31 cellular contexts compared by ENCODE assay signal in genomic region chr5:179331591-179331990, GRCh38. TPM values are rescaled to one million over a fixed set of nuclear protein-coding genes. Genes with fewer than 3 reads are reported as not detected.
"Had no signal": no experiment of that assay in that cellular context is flagged by ENCODE, and none has a peak within 500 bp of the region (broad histone marks: within the 10 kb centered on the region; RNA-seq: fewer than 3 reads in every experiment).

No MANE protein-coding gene starts in this region.

- H3K9ac ChIP-seq: parathyroid adenoma had no signal

- H3K36me3 Mint-ChIP-seq: activated CD4-positive, alpha-beta memory T cell treated with anti-CD3 and anti-CD28 coated beads for 36 hours; activated naive CD4-positive, alpha-beta T cell treated with anti-CD3 and anti-CD28 coated beads, Interleukin-2, amount 10 ng/mL, durations not matched to agents 7 days and 5 days; activated naive CD8-positive, alpha-beta T cell treated with anti-CD3 and anti-CD28 coated beads, Interleukin-2, amount 10 ng/mL, durations not matched to agents 7 days and 5 days; immature natural killer cell; naive thymus-derived CD4-positive, alpha-beta T cell; stimulated activated naive B cell treated with anti-CD40 and anti-IgM and Interleukin-4, amounts not matched to agents 10 μg/mL and 1 μg/mL and 100 μg/mL, for 72 hours had no signal

- DNase-seq: activated CD4-positive, alpha-beta memory T cell treated with anti-CD3 and anti-CD28 coated beads for 36 hours; activated CD4-positive, alpha-beta T cell treated with anti-CD3 and anti-CD28 coated beads, Interleukin-2, amount 10 ng/mL, durations not matched to agents 24 days and 14 days; activated CD4-positive, CD25-positive, alpha-beta regulatory T cell treated with anti-CD3 and anti-CD28 coated beads, Interleukin-2, amount 50 U/mL, for 72 hours; activated CD8-positive, alpha-beta memory T cell treated with anti-CD3 and anti-CD28 coated beads, Interleukin-2, amount 50 U/mL, for 4 hours; activated effector memory CD4-positive, alpha-beta T cell treated with anti-CD3 and anti-CD28 coated beads, Interleukin-2, amount 50 U/mL, for 16 hours; activated naive CD4-positive, alpha-beta T cell treated with anti-CD3 and anti-CD28 coated beads, Interleukin-2, amount 10 ng/mL, durations not matched to agents 7 days and 5 days; activated naive CD8-positive, alpha-beta T cell treated with anti-CD3 and anti-CD28 coated beads, Interleukin-2, amount 10 ng/mL, durations not matched to agents 7 days and 5 days; activated T-cell treated with anti-CD3 and anti-CD28 coated beads, Interleukin-2, amount 50 U/mL, for 1 hour; amniotic stem cell; brain microvascular endothelial cell; caudate nucleus; foreskin fibroblast; head of caudate nucleus; hypothalamus; immature natural killer cell; naive thymus-derived CD4-positive, alpha-beta T cell; occipital lobe; psoas muscle; stimulated activated CD4-positive, alpha-beta T cell treated with anti-CD3 and anti-CD28 coated beads, Interleukin-15, amount 100 ng/mL, for 24 hours; stimulated activated CD4-positive, alpha-beta T cell treated with anti-CD3 and anti-CD28 coated beads, Interleukin-2, amount 100 ng/mL, for 24 hours; stimulated activated naive B cell treated with anti-CD40 and anti-IgM and Interleukin-4, amounts not matched to agents 10 μg/mL and 1 μg/mL and 100 μg/mL, for 72 hours; stomach; T-helper 2 cell; thyroid gland; upper lobe of right lung had no signal

- H3K27me3 Mint-ChIP-seq: activated CD4-positive, alpha-beta T cell treated with anti-CD3 and anti-CD28 coated beads, Interleukin-2, amount 10 ng/mL, durations not matched to agents 24 days and 14 days; activated naive CD8-positive, alpha-beta T cell treated with anti-CD3 and anti-CD28 coated beads, Interleukin-2, amount 10 ng/mL, durations not matched to agents 7 days and 5 days had no signal

- H2AFZ ChIP-seq: parathyroid adenoma had no signal

- H3K36me3 ChIP-seq: brain microvascular endothelial cell, left lung, stomach, thyroid gland, upper lobe of right lung had no signal

- H3K27me3 ChIP-seq: brain microvascular endothelial cell, thyroid gland, upper lobe of right lung had no signal

- H3K4me1 ChIP-seq: left lung, parathyroid adenoma, psoas muscle, thyroid gland, upper lobe of right lung had no signal

- H3K4me1 Mint-ChIP-seq: activated CD4-positive, alpha-beta T cell treated with anti-CD3 and anti-CD28 coated beads, Interleukin-2, amount 10 ng/mL, durations not matched to agents 24 days and 14 days; activated naive CD4-positive, alpha-beta T cell treated with anti-CD3 and anti-CD28 coated beads, Interleukin-2, amount 10 ng/mL, durations not matched to agents 7 days and 5 days; activated naive CD8-positive, alpha-beta T cell treated with anti-CD3 and anti-CD28 coated beads, Interleukin-2, amount 10 ng/mL, durations not matched to agents 7 days and 5 days; immature natural killer cell; naive thymus-derived CD4-positive, alpha-beta T cell; stimulated activated naive B cell treated with anti-CD40 and anti-IgM and Interleukin-4, amounts not matched to agents 10 μg/mL and 1 μg/mL and 100 μg/mL, for 72 hours had no signal

- H3K27ac ChIP-seq: brain microvascular endothelial cell, left lung, parathyroid adenoma, psoas muscle, stomach, thyroid gland, upper lobe of right lung had no signal

- H3K27ac Mint-ChIP-seq: activated CD4-positive, alpha-beta memory T cell treated with anti-CD3 and anti-CD28 coated beads for 36 hours; activated CD4-positive, alpha-beta T cell treated with anti-CD3 and anti-CD28 coated beads, Interleukin-2, amount 10 ng/mL, durations not matched to agents 24 days and 14 days; activated naive CD4-positive, alpha-beta T cell treated with anti-CD3 and anti-CD28 coated beads, Interleukin-2, amount 10 ng/mL, durations not matched to agents 7 days and 5 days; activated naive CD8-positive, alpha-beta T cell treated with anti-CD3 and anti-CD28 coated beads, Interleukin-2, amount 10 ng/mL, durations not matched to agents 7 days and 5 days; activated T-helper 1 cell treated with anti-CD3 and anti-CD28 coated beads, Interleukin-12 subunit alpha, Interleukin-12 subunit beta, Interleukin-2, Interleukin-4 antibody, amounts not matched to agents 30 ng/mL and 10 ng/mL and 1 ng/mL, durations not matched to agents 14 hours and 24 hours and 36 hours; immature natural killer cell; naive thymus-derived CD4-positive, alpha-beta T cell; stimulated activated naive B cell treated with anti-CD40 and anti-IgM and Interleukin-4, amounts not matched to agents 10 μg/mL and 1 μg/mL and 100 μg/mL, for 72 hours had no signal

- H3K4me3 Mint-ChIP-seq: activated CD4-positive, alpha-beta memory T cell treated with anti-CD3 and anti-CD28 coated beads for 36 hours; activated CD4-positive, alpha-beta T cell treated with anti-CD3 and anti-CD28 coated beads, Interleukin-2, amount 10 ng/mL, durations not matched to agents 24 days and 14 days; activated naive CD4-positive, alpha-beta T cell treated with anti-CD3 and anti-CD28 coated beads, Interleukin-2, amount 10 ng/mL, durations not matched to agents 7 days and 5 days; activated naive CD8-positive, alpha-beta T cell treated with anti-CD3 and anti-CD28 coated beads, Interleukin-2, amount 10 ng/mL, durations not matched to agents 7 days and 5 days; activated T-helper 1 cell treated with anti-CD3 and anti-CD28 coated beads, Interleukin-12 subunit alpha, Interleukin-12 subunit beta, Interleukin-2, Interleukin-4 antibody, amounts not matched to agents 30 ng/mL and 10 ng/mL and 1 ng/mL, durations not matched to agents 14 hours and 24 hours and 36 hours; immature natural killer cell; naive thymus-derived CD4-positive, alpha-beta T cell; stimulated activated naive B cell treated with anti-CD40 and anti-IgM and Interleukin-4, amounts not matched to agents 10 μg/mL and 1 μg/mL and 100 μg/mL, for 72 hours had no signal

- H3K9me3 ChIP-seq: left lung, psoas muscle, stomach, thyroid gland, upper lobe of right lung had no signal

- H3K9me3 Mint-ChIP-seq: activated CD4-positive, alpha-beta memory T cell treated with anti-CD3 and anti-CD28 coated beads for 36 hours; activated CD4-positive, alpha-beta T cell treated with anti-CD3 and anti-CD28 coated beads, Interleukin-2, amount 10 ng/mL, durations not matched to agents 24 days and 14 days; activated naive CD4-positive, alpha-beta T cell treated with anti-CD3 and anti-CD28 coated beads, Interleukin-2, amount 10 ng/mL, durations not matched to agents 7 days and 5 days; activated naive CD8-positive, alpha-beta T cell treated with anti-CD3 and anti-CD28 coated beads, Interleukin-2, amount 10 ng/mL, durations not matched to agents 7 days and 5 days; activated T-helper 1 cell treated with anti-CD3 and anti-CD28 coated beads, Interleukin-12 subunit alpha, Interleukin-12 subunit beta, Interleukin-2, Interleukin-4 antibody, amounts not matched to agents 30 ng/mL and 10 ng/mL and 1 ng/mL, durations not matched to agents 14 hours and 24 hours and 36 hours; immature natural killer cell; naive thymus-derived CD4-positive, alpha-beta T cell had no signal

- H3K79me2 ChIP-seq: parathyroid adenoma had no signal

- H3K4me3 ChIP-seq: left lung, lung, psoas muscle, stomach, thyroid gland, upper lobe of right lung had no signal

RNA-seq across cellular contexts. Expression of gene ADAMTS2, which starts 13.7 kb away (rescaled TPM):
- total RNA-seq: activated CD4-positive, alpha-beta memory T cell treated with anti-CD3 and anti-CD28 coated beads for 36 hours; activated CD4-positive, alpha-beta T cell treated with anti-CD3 and anti-CD28 coated beads, Interleukin-2, amount 10 ng/mL, durations not matched to agents 24 days and 14 days; activated CD8-positive, alpha-beta memory T cell treated with anti-CD3 and anti-CD28 coated beads for 36 hours; activated naive CD8-positive, alpha-beta T cell treated with anti-CD3 and anti-CD28 coated beads, Interleukin-2, amount 10 ng/mL, durations not matched to agents 7 days and 5 days; activated T-helper 1 cell treated with anti-CD3 and anti-CD28 coated beads, Interleukin-12 subunit alpha, Interleukin-12 subunit beta, Interleukin-2, Interleukin-4 antibody, amounts not matched to agents 30 ng/mL and 10 ng/mL and 1 ng/mL, durations not matched to agents 14 hours and 24 hours and 36 hours; endothelial cell of umbilical vein; naive thymus-derived CD4-positive, alpha-beta T cell had no signal
- polyA plus RNA-seq: endothelial cell of umbilical vein; naive thymus-derived CD4-positive, alpha-beta T cell had no signal
